ENCODE assay signal across 18 cellular contexts in genomic region chr4:93174598-93174997, GRCh38.
DNase-seq lines count a peak whose midpoint lies in the region; ATAC-seq and TF ChIP-seq lines count a peak whose summit lies in the region.
"Had no signal": no experiment of that assay in that cellular context is flagged by ENCODE, and none has a peak within 500 bp of the region (broad histone marks: within the 10 kb centered on the region; RNA-seq: fewer than 3 reads in every experiment).

No MANE protein-coding gene starts in this region.

- no peaks in the 10 kb centered on the region for H3K27me3 Mint-ChIP-seq in neural progenitor cell (ENCODE audit: insufficient read depth, low read depth)
- H3K27me3 Mint-ChIP-seq: B cell; CD4-positive, CD25-positive, alpha-beta regulatory T cell had no signal

- no peaks in the 10 kb centered on the region for H3K9me3 ChIP-seq in neural progenitor cell (ENCODE audit: low read depth)
- H3K9me3 ChIP-seq in smooth muscle cell (replicated peaks; ENCODE audit: low read depth): no peaks in the 10 kb centered on the region
- H3K9me3 ChIP-seq: BLaER1, Caco-2 had no signal

- no peak overlapping the region for H3K27ac Mint-ChIP-seq in neural progenitor cell
- H3K27ac Mint-ChIP-seq: B cell; CD4-positive, CD25-positive, alpha-beta regulatory T cell; CD8-positive, alpha-beta T cell; H9 had no signal

- DNase-seq in NCI-H2081 (lab: John Stamatoyannopoulos, UW): peak; percentile 12 to 54
- no peak for DNase-seq in NCI-H2081 treated with DMSO at 0.1 percent for 48 hours (lab: John Stamatoyannopoulos, UW)
- DNase-seq in NCI-H69 (lab: John Stamatoyannopoulos, UW): peak; percentile 58
- no peak for DNase-seq in neural progenitor cell (ENCODE audit: low spot score)
- DNase-seq in Right ventricle myocardium inferior (ENCODE audit: missing footprints): no peak
- no peak for DNase-seq in smooth muscle cell (lab: John Stamatoyannopoulos, UW; ENCODE audit: unreplicated experiment)
- DNase-seq: Caco-2; CD4-positive, CD25-positive, alpha-beta regulatory T cell; CD8-positive, alpha-beta T cell; DMS153; DND-41; GM23248; H9 had no signal

- H3K27me3 ChIP-seq in neural progenitor cell: no peaks in the 10 kb centered on the region
- H3K27me3 ChIP-seq in smooth muscle cell (ENCODE audit: low read depth): no peaks in the 10 kb centered on the region
- H3K27me3 ChIP-seq: BLaER1 had no signal

- intact Hi-C loops in Right ventricle myocardium inferior (cut with DNase I): no loop called here

- no peaks in the 10 kb centered on the region for H3K4me1 Mint-ChIP-seq in neural progenitor cell
- H3K4me1 Mint-ChIP-seq: B cell; CD4-positive, CD25-positive, alpha-beta regulatory T cell; H9 had no signal

- H4K20me1 ChIP-seq in neural progenitor cell (ENCODE audit: low read depth): no peaks in the 10 kb centered on the region
- no peaks in the 10 kb centered on the region for H4K20me1 ChIP-seq in smooth muscle cell (ENCODE audit: low read depth)
- H4K20me1 ChIP-seq: BLaER1 had no signal

- TF ChIP-seq CTCF in neural progenitor cell (IDR thresholded peaks at IDR 0.05) (no peak), smooth muscle cell (IDR thresholded peaks at IDR 0.05; ENCODE audit: borderline replicate concordance, insufficient read depth, poor library complexity, severe bottlenecking) (no peak)

- H3F3A ChIP-seq in neural progenitor cell (ENCODE audit: low read depth) (no peaks in the 10 kb centered on the region), smooth muscle cell (ENCODE audit: low read depth) (no peaks in the 10 kb centered on the region)

- H3K4me3 ChIP-seq in neural progenitor cell (no peak overlapping the region), smooth muscle cell (no peak overlapping the region)
- H3K4me3 ChIP-seq: BLaER1, GM23248 had no signal

- no peaks in the 10 kb centered on the region for H3K36me3 Mint-ChIP-seq in neural progenitor cell
- H3K36me3 Mint-ChIP-seq: CD4-positive, CD25-positive, alpha-beta regulatory T cell; CD8-positive, alpha-beta T cell had no signal

- 96% methylated on average over 1 of the region's 1 CpG for WGBS in smooth muscle cell (ENCODE audit: low lambda C conversion rate)

- no peak overlapping the region for H3K4me2 ChIP-seq in neural progenitor cell
- no peak overlapping the region for H3K4me2 ChIP-seq in smooth muscle cell
- H3K4me2 ChIP-seq: BLaER1 had no signal

- H3K27ac ChIP-seq in neural progenitor cell (no peak overlapping the region), smooth muscle cell (ENCODE audit: low read depth) (no peak overlapping the region)
- H3K27ac ChIP-seq: 22Rv1, BLaER1, C4-2B, GM23248 had no signal

- no peak for ATAC-seq in Right ventricle myocardium inferior
- ATAC-seq: CD8-positive, alpha-beta T cell; HCT116 had no signal

- H3K9ac ChIP-seq in neural progenitor cell (no peak overlapping the region), smooth muscle cell (ENCODE audit: low read depth) (no peak overlapping the region)
- H3K9ac ChIP-seq: BLaER1, GM23248 had no signal

- H3K4me1 ChIP-seq in neural progenitor cell: no peaks in the 10 kb centered on the region
- H3K4me1 ChIP-seq in smooth muscle cell (ENCODE audit: low read depth): no peaks in the 10 kb centered on the region
- H3K4me1 ChIP-seq: BLaER1, Caco-2 had no signal

- no peak overlapping the region for H3K4me3 Mint-ChIP-seq in neural progenitor cell
- H3K4me3 Mint-ChIP-seq: B cell; CD4-positive, CD25-positive, alpha-beta regulatory T cell; CD8-positive, alpha-beta T cell; H9 had no signal

- H3K79me2 ChIP-seq in neural progenitor cell (ENCODE audit: low read depth) (no peaks in the 10 kb centered on the region), smooth muscle cell (ENCODE audit: low read depth) (no peaks in the 10 kb centered on the region)

- H3K9me3 Mint-ChIP-seq in neural progenitor cell: no peaks in the 10 kb centered on the region
- H3K9me3 Mint-ChIP-seq: H9 had no signal

- H2AFZ ChIP-seq in neural progenitor cell (replicated peaks) (peak overlapping the region; percentile 48), smooth muscle cell (ENCODE audit: low read depth) (no peak overlapping the region)
- H2AFZ ChIP-seq: GM23248 had no signal

- no peaks in the 10 kb centered on the region for H3K36me3 ChIP-seq in neural progenitor cell
- no peaks in the 10 kb centered on the region for H3K36me3 ChIP-seq in smooth muscle cell (ENCODE audit: low read depth)
- H3K36me3 ChIP-seq: BLaER1 had no signal

Comparison
In these comparisons a context has a peak if more than half of its experiments do, and no peak if none do; other contexts are left out.
1. DNase-seq: peak in NCI-H2081 (2 of 2) and NCI-H69 (single experiment); none in NCI-H2081 treated with DMSO at 0.1 percent for 48 hours (single experiment), neural progenitor cell (single experiment), Right ventricle myocardium inferior (single experiment) and smooth muscle cell (single experiment).